8 cellular contexts compared by ENCODE assay signal in genomic region chr4:137861682-137862081, GRCh38.
DNase-seq lines count a peak whose midpoint lies in the region; ATAC-seq and TF ChIP-seq lines count a peak whose summit lies in the region.

No MANE protein-coding gene starts in this region.

- no peaks in the 10 kb centered on the region for H3K27me3 Mint-ChIP-seq in stimulated activated memory B cell treated with anti-CD40 and anti-IgM and Interleukin-4, amounts not matched to agents 10 μg/mL and 1 μg/mL and 100 μg/mL, for 72 hours

- CTCF ChIA-PET in RWPE1 (lab: Yijun Ruan, JAX): no interaction called here

- TF ChIP-seq CTCF in left ventricle myocardium inferior (IDR thresholded peaks at IDR 0.05; ENCODE audit: borderline replicate concordance) (peak; percentile 57), RWPE1 (conservative IDR thresholded peaks at IDR 0.05; ENCODE audit: low read depth) (peak; percentile 43; the same call in 1 of the 2 replicates), foreskin keratinocyte (conservative IDR thresholded peaks at IDR 0.05) (peak; percentile 68), uterus (IDR thresholded peaks at IDR 0.05) (peak; percentile 30 to 58 (median 57))

- no peak for TF ChIP-seq POLR2A in uterus (IDR thresholded peaks at IDR 0.05)

- H3K36me3 ChIP-seq in left ventricle myocardium inferior: no peaks in the 10 kb centered on the region
- no peaks in the 10 kb centered on the region for H3K36me3 ChIP-seq in uterus
- H3K36me3 ChIP-seq in HAP-1 (replicated peaks): no peaks in the 10 kb centered on the region

- no peaks in the 10 kb centered on the region for H3K27me3 ChIP-seq in left ventricle myocardium inferior (ENCODE audit: low read depth)
- H3K27me3 ChIP-seq in foreskin keratinocyte: no peaks in the 10 kb centered on the region
- no peaks in the 10 kb centered on the region for H3K27me3 ChIP-seq in uterus
- no peaks in the 10 kb centered on the region for H3K27me3 ChIP-seq in HAP-1 (ENCODE audit: low read depth)

- POLR2A ChIA-PET in RWPE1 (lab: Yijun Ruan, JAX; ENCODE audit: low non-redundant PET): no interaction called here

- H3K4me1 Mint-ChIP-seq in stimulated activated memory B cell treated with anti-CD40 and anti-IgM and Interleukin-4, amounts not matched to agents 10 μg/mL and 1 μg/mL and 100 μg/mL, for 72 hours: no peaks in the 10 kb centered on the region

- no peaks in the 10 kb centered on the region for H3K9me3 Mint-ChIP-seq in stimulated activated memory B cell treated with anti-CD40 and anti-IgM and Interleukin-4, amounts not matched to agents 10 μg/mL and 1 μg/mL and 100 μg/mL, for 72 hours

- H3K27ac Mint-ChIP-seq in stimulated activated memory B cell treated with anti-CD40 and anti-IgM and Interleukin-4, amounts not matched to agents 10 μg/mL and 1 μg/mL and 100 μg/mL, for 72 hours: no peak overlapping the region

- H3K4me1 ChIP-seq in left ventricle myocardium inferior (no peaks in the 10 kb centered on the region), foreskin keratinocyte (no peaks in the 10 kb centered on the region), uterus (no peaks in the 10 kb centered on the region), HAP-1 (no peaks in the 10 kb centered on the region)

- no peaks in the 10 kb centered on the region for H3K9me3 ChIP-seq in left ventricle myocardium inferior (replicated peaks)
- no peaks in the 10 kb centered on the region for H3K9me3 ChIP-seq in uterus
- no peaks in the 10 kb centered on the region for H3K9me3 ChIP-seq in HAP-1

- H3K4me3 ChIP-seq in left ventricle myocardium inferior: no peak overlapping the region
- H3K4me3 ChIP-seq in uterus: no peak overlapping the region
- no peak overlapping the region for H3K4me3 ChIP-seq in HAP-1

- H3K27ac ChIP-seq in left ventricle myocardium inferior (replicated peaks) (no peak overlapping the region), RWPE1 (no peak overlapping the region), foreskin keratinocyte (no peak overlapping the region), uterus (no peak overlapping the region)

- H3K36me3 Mint-ChIP-seq in stimulated activated memory B cell treated with anti-CD40 and anti-IgM and Interleukin-4, amounts not matched to agents 10 μg/mL and 1 μg/mL and 100 μg/mL, for 72 hours: no peaks in the 10 kb centered on the region

- in situ Hi-C loops in HAP-1 (cut with MboI; ENCODE audit: low sequenced_read_pairs): no loop called here

- no peak overlapping the region for H3K4me3 Mint-ChIP-seq in stimulated activated memory B cell treated with anti-CD40 and anti-IgM and Interleukin-4, amounts not matched to agents 10 μg/mL and 1 μg/mL and 100 μg/mL, for 72 hours

- ATAC-seq in Right ventricle myocardium superior (ENCODE audit: poor library complexity) (no peak), foreskin keratinocyte (no peak), GM18907 (IDR thresholded peaks at IDR 0.05; ENCODE audit: unreplicated experiment) (no peak)
- ATAC-seq in stimulated activated memory B cell treated with anti-CD40 and anti-IgM and Interleukin-4, amounts not matched to agents 10 μg/mL and 1 μg/mL and 100 μg/mL, for 72 hours: no peak

- intact Hi-C loops in left ventricle myocardium inferior (cut with micrococcal nuclease) (loop anchor here (10.0 kb wide), 1 partner anchor 737 kb away; no protein-coding TSS in a partner anchor), Right ventricle myocardium superior (cut with DNase I) (loop anchor here (10.0 kb wide), 1 partner anchor 737 kb away; no protein-coding TSS in a partner anchor), uterus (cut with DNase I; ENCODE audit: low total_unique reads) (no loop called here)

- no peak for DNase-seq in left ventricle myocardium inferior
- no peak for DNase-seq in Right ventricle myocardium superior
- peak; percentile 18 for DNase-seq in RWPE1 (ENCODE audit: low spot score)
- DNase-seq in foreskin keratinocyte: no peak
- no peak for DNase-seq in uterus
- no peak for DNase-seq in HAP-1 (ENCODE audit: low spot score in 2 of 2)
